ENCODE assay signal across 13 cellular contexts in the genomic region with DNA sequence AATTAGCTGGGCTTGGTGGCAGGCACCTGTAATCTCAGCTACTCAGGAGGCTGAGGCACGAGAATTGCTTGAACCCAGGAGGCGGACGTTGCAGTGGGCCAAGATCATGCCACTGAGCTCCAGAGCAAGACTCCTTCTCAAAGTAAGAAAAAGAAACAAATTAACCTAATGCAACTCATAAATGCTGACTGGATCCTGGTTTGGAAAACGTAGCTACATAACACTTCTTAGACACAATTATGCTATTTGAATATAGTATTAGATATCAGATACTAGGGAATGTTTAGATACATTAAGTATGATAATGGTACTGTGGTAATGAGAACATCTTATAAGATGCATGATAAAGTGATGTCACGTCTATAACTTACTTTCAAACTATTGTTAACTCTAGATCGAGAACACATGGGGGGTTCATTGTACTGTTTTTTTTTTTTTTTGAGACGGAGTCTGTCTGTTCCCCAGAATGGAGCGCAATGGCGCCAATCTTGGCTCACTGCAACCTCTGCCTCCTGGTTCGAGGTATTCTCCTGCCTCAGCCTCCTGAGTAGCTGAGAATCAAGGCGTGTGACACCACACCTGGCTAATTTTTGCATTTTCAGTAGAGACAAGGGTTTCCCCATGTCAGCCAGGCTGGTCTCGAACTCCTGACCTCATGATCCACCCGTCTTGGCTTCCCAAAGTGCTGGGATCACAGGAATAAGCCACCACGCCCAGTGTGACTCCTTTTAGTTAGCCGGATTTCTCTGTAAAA. TPM values are rescaled to one million over a fixed set of nuclear protein-coding genes. Genes with fewer than 3 reads are reported as not detected.
A peak's percentile ranks its signal among the peaks of the same experiment; 100 is the strongest.
DNase-seq lines count a peak whose midpoint lies in the region; ATAC-seq and TF ChIP-seq lines count a peak whose summit lies in the region.
"Had no signal": no experiment of that assay in that cellular context is flagged by ENCODE, and none has a peak within 500 bp of the region (broad histone marks: within the 10 kb centered on the region; RNA-seq: fewer than 3 reads in every experiment).

No MANE protein-coding gene starts in this region.

- H3K36me3 Mint-ChIP-seq in activated naive CD4-positive, alpha-beta T cell treated with anti-CD3 and anti-CD28 coated beads for 36 hours (ENCODE audit: low read depth) = peaks cover 43% of the 10 kb centered on the region
- H3K36me3 Mint-ChIP-seq in activated naive CD4-positive, alpha-beta T cell treated with anti-CD3 and anti-CD28 coated beads, Interleukin-2, amount 10 ng/mL, durations not matched to agents 7 days and 5 days = peaks cover 49% of the 10 kb centered on the region
- H3K36me3 Mint-ChIP-seq in endothelial cell (ENCODE audit: low read depth, unreplicated experiment) = peaks cover 42% of the 10 kb centered on the region

- intact Hi-C loops in activated naive CD4-positive, alpha-beta T cell treated with anti-CD3 and anti-CD28 coated beads for 36 hours (cut with micrococcal nuclease) = no loop called here
- intact Hi-C loops in HCT116 (cut with micrococcal nuclease) = no loop called here

- peaks cover 18% of the 10 kb centered on the region for H3K4me1 Mint-ChIP-seq in activated naive CD4-positive, alpha-beta T cell treated with anti-CD3 and anti-CD28 coated beads for 36 hours (ENCODE audit: low read depth)
- peaks cover 26% of the 10 kb centered on the region for H3K4me1 Mint-ChIP-seq in activated naive CD4-positive, alpha-beta T cell treated with anti-CD3 and anti-CD28 coated beads, Interleukin-2, amount 10 ng/mL, durations not matched to agents 7 days and 5 days
- H3K4me1 Mint-ChIP-seq in endothelial cell (ENCODE audit: unreplicated experiment) = peaks cover 14% of the 10 kb centered on the region

- H3K27me3 Mint-ChIP-seq in activated naive CD4-positive, alpha-beta T cell treated with anti-CD3 and anti-CD28 coated beads for 36 hours (ENCODE audit: low read depth) = no peaks in the 10 kb centered on the region
- no peaks in the 10 kb centered on the region for H3K27me3 Mint-ChIP-seq in activated naive CD4-positive, alpha-beta T cell treated with anti-CD3 and anti-CD28 coated beads, Interleukin-2, amount 10 ng/mL, durations not matched to agents 7 days and 5 days
- no peaks in the 10 kb centered on the region for H3K27me3 Mint-ChIP-seq in endothelial cell (ENCODE audit: unreplicated experiment)
- H3K27me3 Mint-ChIP-seq: IgD-negative memory B cell had no signal

- DNase-seq in activated naive CD4-positive, alpha-beta T cell treated with anti-CD3 and anti-CD28 coated beads for 36 hours = no peak
- no peak for DNase-seq in activated naive CD4-positive, alpha-beta T cell treated with anti-CD3 and anti-CD28 coated beads, Interleukin-2, amount 10 ng/mL, durations not matched to agents 7 days and 5 days
- DNase-seq in HCT116 (ENCODE audit: low read depth, low spot score) (no peak), endothelial cell (ENCODE audit: low spot score) (no peak), pons (ENCODE audit: low spot score) (no peak)
- DNase-seq: H9, NCI-H1930, NCI-H774 had no signal

- no peak overlapping the region for H3K4me3 ChIP-seq in HCT116 (replicated peaks in 1 of 2; ENCODE audit: low read depth in 1 of 2, low read length in 2 of 2)

- peaks cover 43% of the 10 kb centered on the region for H3K79me2 ChIP-seq in HCT116 (ENCODE audit: insufficient read depth, low read length)

- no peaks in the 10 kb centered on the region for H3K9me3 ChIP-seq in HCT116 (ENCODE audit: control insufficient read depth in 1 of 2, insufficient read depth in 1 of 2, low read depth in 1 of 2, low read length in 2 of 2)

- peak overlapping the region; percentile 5 for H3K27ac Mint-ChIP-seq in activated naive CD4-positive, alpha-beta T cell treated with anti-CD3 and anti-CD28 coated beads for 36 hours
- H3K27ac Mint-ChIP-seq in activated naive CD4-positive, alpha-beta T cell treated with anti-CD3 and anti-CD28 coated beads, Interleukin-2, amount 10 ng/mL, durations not matched to agents 7 days and 5 days = no peak overlapping the region
- peak overlapping the region; percentile 24 for H3K27ac Mint-ChIP-seq in endothelial cell (ENCODE audit: unreplicated experiment)

- H3K9ac ChIP-seq in HCT116 (ENCODE audit: low read length) = no peak overlapping the region

- POLR2A ChIA-PET in HCT116 (lab: Charles Lee) = no interaction called here

- no peak for TF ChIP-seq CTCF in HCT116 (IDR thresholded peaks at IDR 0.05 in 2 of 3, conservative IDR thresholded peaks at IDR 0.05 in 1 of 3; ENCODE audit: borderline replicate concordance in 1 of 3, insufficient read depth in 1 of 3, low read depth in 2 of 3, low read length in 2 of 3)
- no peak for TF ChIP-seq CTCF in endothelial cell (IDR thresholded peaks at IDR 0.05; ENCODE audit: unreplicated experiment)

- ATAC-seq in HCT116 (no peak), GM18873 (IDR thresholded peaks at IDR 0.05; ENCODE audit: low FRiP score, unreplicated experiment) (no peak), GM19328 (IDR thresholded peaks at IDR 0.05; ENCODE audit: unreplicated experiment) (no peak)
- ATAC-seq: Panc1 had no signal

- CTCF ChIA-PET in activated naive CD4-positive, alpha-beta T cell treated with anti-CD3 and anti-CD28 coated beads for 36 hours (lab: Charles Lee) = interaction anchor here (0.6 to 1.6 kb wide), 3 partner anchors 34 to 79 kb away, joined by 3 to 8 read pairs (median 3); no protein-coding TSS in a partner anchor
- CTCF ChIA-PET in activated naive CD4-positive, alpha-beta T cell treated with anti-CD3 and anti-CD28 coated beads, Interleukin-2, amount 10 ng/mL, durations not matched to agents 7 days and 5 days (lab: Charles Lee) = interaction anchor here (4.8 kb wide), 1 partner anchor 79 kb away, joined by 24 read pairs; no protein-coding TSS in a partner anchor
- CTCF ChIA-PET in HCT116 (lab: Charles Lee) = no interaction called here

- no TSS peak for BruUV-seq in HCT116 (replicated peaks; lab: Mats Ljungman, UMichigan)

- no peak overlapping the region for H3K27ac ChIP-seq in HCT116 (ENCODE audit: low read depth, low read length)
- H3K27ac ChIP-seq: C4-2B had no signal

- peaks cover 43 to 46% of the 10 kb centered on the region in 2 experiments for H3K36me3 ChIP-seq in HCT116 (ENCODE audit: control insufficient read depth in 1 of 2, insufficient read depth in 2 of 2, low read length in 2 of 2)

- no peak overlapping the region for H2AFZ ChIP-seq in HCT116 (ENCODE audit: low read depth, low read length, poor library complexity, severe bottlenecking)

- H4K20me1 ChIP-seq in HCT116 (ENCODE audit: insufficient read depth) = peaks cover 22% of the 10 kb centered on the region; the same call in 1 of the 2 replicates

- H3K4me3 Mint-ChIP-seq in activated naive CD4-positive, alpha-beta T cell treated with anti-CD3 and anti-CD28 coated beads for 36 hours = no peak overlapping the region
- H3K4me3 Mint-ChIP-seq in activated naive CD4-positive, alpha-beta T cell treated with anti-CD3 and anti-CD28 coated beads, Interleukin-2, amount 10 ng/mL, durations not matched to agents 7 days and 5 days = no peak overlapping the region
- H3K4me3 Mint-ChIP-seq in endothelial cell (ENCODE audit: unreplicated experiment) = no peak overlapping the region
- H3K4me3 Mint-ChIP-seq: H9, IgD-negative memory B cell had no signal

- H3K4me2 ChIP-seq in HCT116 (ENCODE audit: low read length) = no peak overlapping the region

- no peak for TF ChIP-seq RAD21 in HCT116 (IDR thresholded peaks at IDR 0.05; ENCODE audit: low read depth)

- peaks cover 4 to 17% of the 10 kb centered on the region in 2 experiments; a peak in 3 of 4 replicates for H3K4me1 ChIP-seq in HCT116 (ENCODE audit: control insufficient read depth in 1 of 2, insufficient read depth in 2 of 2, low read length in 2 of 2)

- H3K9me2 ChIP-seq in HCT116 (ENCODE audit: insufficient read depth) = no peaks in the 10 kb centered on the region

- TF ChIP-seq POLR2A in HCT116 (IDR thresholded peaks at IDR 0.05; ENCODE audit: borderline replicate concordance, extremely low read depth, insufficient read depth, insufficient read length) = no peak

- no peaks in the 10 kb centered on the region for H3K27me3 ChIP-seq in HCT116 (ENCODE audit: insufficient read depth, low read length)

- RAD21 ChIA-PET in HCT116 (lab: Charles Lee; ENCODE audit: low non-redundant PET in 1 of 2, low total read pairs in 2 of 2, uncharacterized antibody in 2 of 2, unreplicated experiment in 2 of 2) = no interaction called here

- H3K9me3 Mint-ChIP-seq in activated naive CD4-positive, alpha-beta T cell treated with anti-CD3 and anti-CD28 coated beads for 36 hours = no peaks in the 10 kb centered on the region
- H3K9me3 Mint-ChIP-seq in activated naive CD4-positive, alpha-beta T cell treated with anti-CD3 and anti-CD28 coated beads, Interleukin-2, amount 10 ng/mL, durations not matched to agents 7 days and 5 days = no peaks in the 10 kb centered on the region
- no peaks in the 10 kb centered on the region for H3K9me3 Mint-ChIP-seq in endothelial cell (ENCODE audit: unreplicated experiment)
- H3K9me3 Mint-ChIP-seq: H9, IgD-negative memory B cell had no signal

TF ChIP-seq in HCT116, 20 proteins besides CTCF, POLR2A, EP300 and RAD21:
- no peak for TF ChIP-seq EZH2phosphoT487 (IDR thresholded peaks at IDR 0.05; ENCODE audit: borderline replicate concordance)
- TF ChIP-seq, protein P1, sequence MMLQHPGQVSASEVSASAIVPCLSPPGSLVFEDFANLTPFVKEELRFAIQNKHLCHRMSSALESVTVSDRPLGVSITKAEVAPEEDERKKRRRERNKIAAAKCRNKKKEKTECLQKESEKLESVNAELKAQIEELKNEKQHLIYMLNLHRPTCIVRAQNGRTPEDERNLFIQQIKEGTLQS (IDR thresholded peaks at IDR 0.05) = no peak
- TF ChIP-seq POLR2AphosphoS5 (IDR thresholded peaks at IDR 0.05; ENCODE audit: low read depth, low read length) = peak; percentile 25

RNA-seq across cellular contexts. Expression of a gene that starts 5.9 kb away (rescaled TPM):
- 10 to 100 TPM; 56.8 to 65.4 TPM for total RNA-seq in activated naive CD4-positive, alpha-beta T cell treated with anti-CD3 and anti-CD28 coated beads for 36 hours
- total RNA-seq in HCT116 (2021; ENCODE audit: unreplicated experiment) = 43.6 TPM
- 26.3 and 27.4 TPM in 2 replicates for polyA plus RNA-seq in HCT116 (2012)
- 61.9 TPM for total RNA-seq in endothelial cell (ENCODE audit: unreplicated experiment)

RNA-seq across cellular contexts. Expression of a gene that starts 16.9 kb away (rescaled TPM):
- 100 to 1,000 TPM; 490 to 500 TPM for total RNA-seq in activated naive CD4-positive, alpha-beta T cell treated with anti-CD3 and anti-CD28 coated beads for 36 hours
- total RNA-seq in HCT116 (2021; ENCODE audit: unreplicated experiment) (353 TPM), endothelial cell (ENCODE audit: unreplicated experiment) (192 TPM)
- 338 TPM in 2 replicates for polyA plus RNA-seq in HCT116 (2012)

RNA-seq across cellular contexts. Expression of a gene that starts 45.2 kb away (rescaled TPM):
- 10 to 100 TPM; 73.9 to 80.0 TPM for total RNA-seq in activated naive CD4-positive, alpha-beta T cell treated with anti-CD3 and anti-CD28 coated beads for 36 hours
- total RNA-seq in HCT116 (2021; ENCODE audit: unreplicated experiment) (13.5 TPM), endothelial cell (ENCODE audit: unreplicated experiment) (53.0 TPM)
- polyA plus RNA-seq in HCT116 (2012) = 11.2 and 13.0 TPM in 2 replicates
